ENCODE assay signal across 10 cellular contexts in the genomic region with DNA sequence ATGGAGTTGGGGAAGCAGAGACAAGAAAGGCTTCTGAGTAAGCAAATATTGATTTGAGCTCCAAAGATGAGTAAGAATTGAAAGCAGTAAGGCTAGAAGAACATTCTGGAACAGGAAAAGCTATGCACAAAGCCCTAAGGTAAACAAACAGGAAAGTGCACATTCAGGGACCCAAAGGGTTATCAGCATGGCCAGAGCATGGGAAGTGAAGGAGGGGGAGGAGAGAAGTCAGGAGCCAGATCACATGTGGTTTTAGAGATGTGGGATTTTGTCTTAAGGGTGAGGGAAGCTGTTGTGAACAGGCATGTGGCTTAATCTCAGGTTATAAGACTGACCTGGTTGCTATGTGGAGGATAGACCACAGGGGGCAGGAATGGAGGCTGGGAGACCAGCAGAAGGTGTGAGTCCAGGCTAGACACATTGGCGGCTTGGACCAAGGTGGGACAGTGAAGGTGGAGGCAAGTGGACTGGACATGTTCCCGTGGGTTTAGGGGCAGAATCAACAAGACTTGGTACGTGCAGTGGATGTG. TPM values are rescaled to one million over a fixed set of nuclear protein-coding genes. Genes with fewer than 3 reads are reported as not detected.
A peak's percentile ranks its signal among the peaks of the same experiment; 100 is the strongest.
DNase-seq lines count a peak whose midpoint lies in the region; ATAC-seq and TF ChIP-seq lines count a peak whose summit lies in the region.
"Had no signal": no experiment of that assay in that cellular context is flagged by ENCODE, and none has a peak within 500 bp of the region (broad histone marks: within the 10 kb centered on the region; RNA-seq: fewer than 3 reads in every experiment).

No MANE protein-coding gene starts in this region.

- no peaks in the 10 kb centered on the region for H3K27me3 ChIP-seq in CD8-positive, alpha-beta memory T cell (ENCODE audit: insufficient read depth, low read length, poor library complexity, severe bottlenecking)
- H3K27me3 ChIP-seq in GM23338 (ENCODE audit: insufficient read depth): peaks cover 6% of the 10 kb centered on the region; the same call in 1 of the 2 replicates

- H3K36me3 ChIP-seq in CD8-positive, alpha-beta memory T cell (ENCODE audit: insufficient read depth, low read length): peaks cover 19% of the 10 kb centered on the region
- H3K36me3 ChIP-seq in GM23338 (ENCODE audit: insufficient read depth): no peaks in the 10 kb centered on the region

- DNase-seq in CD8-positive, alpha-beta memory T cell: no peak
- DNase-seq in GM23338 (ENCODE audit: low spot score) (peak; percentile 31), left colon (peak in 1 of 2 donors; percentile 6), iPS-NIHi11 (ENCODE audit: low spot score) (no peak), substantia nigra (lab: John Stamatoyannopoulos, UW) (no peak)
- no peak for DNase-seq in activated CD4-positive, CD25-positive, alpha-beta regulatory T cell treated with anti-CD3 and anti-CD28 coated beads, Interleukin-2, amount 50 U/mL, for 72 hours
- DNase-seq: KBM-7; SIG-M5; stimulated activated CD4-positive, alpha-beta T cell treated with anti-CD3 and anti-CD28 coated beads, Interleukin-2, amount 100 ng/mL, for 24 hours had no signal

- no peaks in the 10 kb centered on the region for H3K9me3 Mint-ChIP-seq in CD8-positive, alpha-beta memory T cell
- H3K9me3 Mint-ChIP-seq in GM23338: no peaks in the 10 kb centered on the region
- no peaks in the 10 kb centered on the region for H3K9me3 Mint-ChIP-seq in activated T-helper 17 cell treated with anti-CD3 and anti-CD28 coated beads, Interleukin-2, amount 50 U/mL, for 72 hours

- intact Hi-C loops in left colon (cut with DNase I, micrococcal nuclease): no loop called here

- TF ChIP-seq CTCF in GM23338 (conservative IDR thresholded peaks at IDR 0.05; ENCODE audit: low read depth in 2 of 2): peak; percentile 26 to 27; a peak in 3 of 4 replicates

- H3K27ac Mint-ChIP-seq in CD8-positive, alpha-beta memory T cell: peak overlapping the region in 2 of 8 donors; percentile 0 to 16
- H3K27ac Mint-ChIP-seq in GM23338: no peak overlapping the region
- H3K27ac Mint-ChIP-seq in activated T-helper 17 cell treated with anti-CD3 and anti-CD28 coated beads, Interleukin-2, amount 50 U/mL, for 72 hours: peak overlapping the region; percentile 55

- no peaks in the 10 kb centered on the region for H3K9me3 ChIP-seq in CD8-positive, alpha-beta memory T cell (ENCODE audit: low read length)

- POLR2A ChIA-PET in CD8-positive, alpha-beta memory T cell (lab: Charles Lee): no interaction called here

- H3K4me1 ChIP-seq in CD8-positive, alpha-beta memory T cell (ENCODE audit: insufficient read depth, low read length): peaks cover 11% of the 10 kb centered on the region
- no peaks in the 10 kb centered on the region for H3K4me1 ChIP-seq in GM23338 (ENCODE audit: insufficient read depth)

- H4K20me1 ChIP-seq in GM23338 (replicated peaks; ENCODE audit: insufficient read depth): no peaks in the 10 kb centered on the region

- peaks cover 12 to 52% (median 18%) of the 10 kb centered on the region in 3 donors for H3K36me3 Mint-ChIP-seq in CD8-positive, alpha-beta memory T cell
- H3K36me3 Mint-ChIP-seq in GM23338 (ENCODE audit: low read depth): peaks cover 9% of the 10 kb centered on the region
- H3K36me3 Mint-ChIP-seq in activated T-helper 17 cell treated with anti-CD3 and anti-CD28 coated beads, Interleukin-2, amount 50 U/mL, for 72 hours (ENCODE audit: low read depth): peaks cover 98% of the 10 kb centered on the region

- no peak overlapping the region for H3K4me3 ChIP-seq in CD8-positive, alpha-beta memory T cell (ENCODE audit: low read length)
- H3K4me3 ChIP-seq in GM23338: no peak overlapping the region

- no peaks in the 10 kb centered on the region for H3K9me2 ChIP-seq in GM23338 (ENCODE audit: insufficient read depth)

- H3K4me1 Mint-ChIP-seq in CD8-positive, alpha-beta memory T cell: peaks cover 9 to 10% (median 10%) of the 10 kb centered on the region in 3 donors
- H3K4me1 Mint-ChIP-seq in GM23338: peaks cover 2% of the 10 kb centered on the region
- peaks cover 27% of the 10 kb centered on the region for H3K4me1 Mint-ChIP-seq in activated T-helper 17 cell treated with anti-CD3 and anti-CD28 coated beads, Interleukin-2, amount 50 U/mL, for 72 hours

- CTCF ChIA-PET in CD8-positive, alpha-beta memory T cell (lab: Charles Lee): interaction anchor here (1.0 to 1.1 kb wide), 2 partner anchors 66 to 386 kb away, joined by 3 to 6 read pairs; a partner anchor contains a TSS

- H3K79me2 ChIP-seq in GM23338 (replicated peaks; ENCODE audit: insufficient read depth): no peaks in the 10 kb centered on the region

- H3K27me3 Mint-ChIP-seq in CD8-positive, alpha-beta memory T cell: peaks cover 0 to under 1% of the 10 kb centered on the region in 2 donors
- peaks cover 6% of the 10 kb centered on the region for H3K27me3 Mint-ChIP-seq in GM23338 (ENCODE audit: insufficient read depth, low read depth, poor library complexity)
- H3K27me3 Mint-ChIP-seq in activated T-helper 17 cell treated with anti-CD3 and anti-CD28 coated beads, Interleukin-2, amount 50 U/mL, for 72 hours: no peaks in the 10 kb centered on the region

- peak overlapping the region; percentile 39 for H3K27ac ChIP-seq in CD8-positive, alpha-beta memory T cell (ENCODE audit: low read depth, low read length)
- H3K27ac ChIP-seq in GM23338 (ENCODE audit: low read depth): no peak overlapping the region
- H3K27ac ChIP-seq in substantia nigra (ENCODE audit: low read depth, low read length, poor library complexity, severe bottlenecking): no peak overlapping the region

- no peak overlapping the region for H3K4me3 Mint-ChIP-seq in CD8-positive, alpha-beta memory T cell
- no peak overlapping the region for H3K4me3 Mint-ChIP-seq in GM23338
- no peak overlapping the region for H3K4me3 Mint-ChIP-seq in activated T-helper 17 cell treated with anti-CD3 and anti-CD28 coated beads, Interleukin-2, amount 50 U/mL, for 72 hours

- no peak overlapping the region for H3K4me2 ChIP-seq in GM23338

- no peaks in the 10 kb centered on the region for H3F3A ChIP-seq in GM23338 (replicated peaks; ENCODE audit: low read depth)

- no peak overlapping the region for H2AFZ ChIP-seq in GM23338

- ATAC-seq in GM23338: peak; percentile 50
- no peak for ATAC-seq in activated T-helper 17 cell treated with anti-CD3 and anti-CD28 coated beads, Interleukin-2, amount 50 U/mL, for 72 hours (replicated peaks)
- ATAC-seq in left colon: peak; percentile 38

TF ChIP-seq in GM23338, 12 proteins besides CTCF, POLR2A, EP300 and RAD21 (continues in another document):
- TF ChIP-seq EZH2phosphoT487 (IDR thresholded peaks at IDR 0.05; ENCODE audit: unreplicated experiment) (no peak), ZNF331 (CRISPR knock-in tag; IDR thresholded peaks at IDR 0.05; ENCODE audit: low read depth) (no peak), JUNB (IDR thresholded peaks at IDR 0.05; ENCODE audit: unreplicated experiment) (no peak), NANOG (IDR thresholded peaks at IDR 0.05; ENCODE audit: borderline replicate concordance) (no peak), STAT1 (IDR thresholded peaks at IDR 0.05; ENCODE audit: unreplicated experiment) (no peak)

RNA-seq across cellular contexts. Expression of a gene that starts 7.5 kb away (rescaled TPM):
- total RNA-seq in CD8-positive, alpha-beta memory T cell: 10 to 100 TPM; 82.8 to 87.8 TPM
- 5.6 TPM for polyA plus RNA-seq in CD8-positive, alpha-beta memory T cell
- total RNA-seq in GM23338 (2014; rRNA removed; shearing (Covaris generic)): 3.5 and 6.3 TPM in 2 replicates
- polyA plus RNA-seq in GM23338 (2016; fragmentation: Nextera tagmentation; extraction: Ambion mirVana): 1.1 and 1.4 TPM in 2 replicates
- total RNA-seq in activated T-helper 17 cell treated with anti-CD3 and anti-CD28 coated beads, Interleukin-2, amount 50 U/mL, for 72 hours: 10 to 100 TPM; 46.8 to 95.4 TPM
- total RNA-seq in left colon: 10 to 100 TPM in 1 of 2 donors, 1 to 10 TPM in 1; 9.5 to 20.2 TPM
